Comparison of ENCODE assay signal across 13 cellular contexts in the genomic region with DNA sequence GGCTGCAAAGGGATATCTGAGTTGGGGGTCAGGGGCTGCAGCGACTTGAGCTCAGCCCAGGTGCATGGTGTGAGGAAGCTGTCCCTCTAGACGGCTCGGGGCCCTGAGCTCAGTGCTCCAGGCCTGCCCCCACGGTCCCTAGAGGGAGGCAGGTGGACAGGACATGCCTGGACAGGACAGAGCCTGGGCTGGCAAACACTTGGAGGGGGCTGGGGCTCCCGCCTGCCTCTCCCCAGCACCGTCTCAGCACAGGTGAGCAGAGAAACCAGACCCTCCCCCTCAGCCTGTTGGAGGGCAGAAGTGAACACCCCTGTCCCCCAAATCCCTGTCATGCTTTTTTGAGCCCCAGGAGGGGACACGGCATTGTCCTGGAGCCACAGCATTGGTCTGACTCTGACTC.
"Had no signal": no experiment of that assay in that cellular context is flagged by ENCODE, and none has a peak within 500 bp of the region (broad histone marks: within the 10 kb centered on the region; RNA-seq: fewer than 3 reads in every experiment).

No MANE protein-coding gene starts in this region.

- H3K9ac ChIP-seq: neural progenitor cell, parathyroid adenoma had no signal

- H3K4me2 ChIP-seq: neural progenitor cell had no signal

- H3K27ac ChIP-seq: adrenal gland, dorsolateral prefrontal cortex, neural progenitor cell, parathyroid adenoma, thoracic aorta had no signal

- H3K79me2 ChIP-seq: parathyroid adenoma had no signal

- H3K27me3 ChIP-seq: adrenal gland, dorsolateral prefrontal cortex, gastrocnemius medialis, neural progenitor cell had no signal

- H2AFZ ChIP-seq: neural progenitor cell, parathyroid adenoma had no signal

- H3K36me3 ChIP-seq: adrenal gland, gastrocnemius medialis, neural progenitor cell, thoracic aorta had no signal

- ATAC-seq: activated CD4-positive, CD25-positive, alpha-beta regulatory T cell treated with anti-CD3 and anti-CD28 coated beads, Interleukin-2, amount 50 U/mL, for 24 hours; gastrocnemius medialis; left colon; stimulated activated effector memory CD8-positive, alpha-beta T cell treated with anti-CD3 and anti-CD28 coated beads, Interleukin-12 subunit alpha, Interleukin-12 subunit beta, amount 100 ng/mL, for 72 hours had no signal

- H3K9me3 ChIP-seq: adrenal gland, gastrocnemius medialis, thoracic aorta had no signal

- DNase-seq: activated CD4-positive, alpha-beta T cell treated with anti-CD3 and anti-CD28 coated beads, Interleukin-2, amount 50 U/mL, for 1 hour; activated T-cell treated with anti-CD3 and anti-CD28 coated beads for 4 hours; adrenal gland; dorsolateral prefrontal cortex; gastrocnemius medialis; left colon; naive B cell had no signal

- H3K4me3 ChIP-seq: adrenal gland, dorsolateral prefrontal cortex, gastrocnemius medialis, lung, neural progenitor cell, thoracic aorta had no signal
